In genomic region chr3:27719306-27720003, GRCh38 we compare ENCODE assay signal across 20 cellular contexts. TPM values are rescaled to one million over a fixed set of nuclear protein-coding genes. Genes with fewer than 3 reads are reported as not detected.
DNase-seq lines count a peak whose midpoint lies in the region; ATAC-seq and TF ChIP-seq lines count a peak whose summit lies in the region.
"Had no signal": no experiment of that assay in that cellular context is flagged by ENCODE, and none has a peak within 500 bp of the region (broad histone marks: within the 10 kb centered on the region; RNA-seq: fewer than 3 reads in every experiment).

No MANE protein-coding gene starts in this region.

- peaks cover 38% of the 10 kb centered on the region for H3K4me1 Mint-ChIP-seq in activated T-cell treated with anti-CD3 and anti-CD28 coated beads, Interleukin-2, amount 50 U/mL, for 4 hours (ENCODE audit: low read depth)
- H3K4me1 Mint-ChIP-seq in T-helper 17 cell = peaks cover 32% of the 10 kb centered on the region
- H3K4me1 Mint-ChIP-seq in endodermal cell = peaks cover 61% of the 10 kb centered on the region
- H3K4me1 Mint-ChIP-seq in stimulated activated effector memory CD8-positive, alpha-beta T cell treated with anti-CD3 and anti-CD28 coated beads, Interleukin-12 subunit alpha, Interleukin-12 subunit beta, amount 100 ng/mL, for 72 hours = peaks cover 66% of the 10 kb centered on the region
- no peaks in the 10 kb centered on the region for H3K4me1 Mint-ChIP-seq in MCF 10A (ENCODE audit: insufficient read depth, unreplicated experiment)

- no TSS peak for BruUV-seq in MCF 10A (replicated peaks; lab: Mats Ljungman, UMichigan)

- H3K9me3 Mint-ChIP-seq in activated T-cell treated with anti-CD3 and anti-CD28 coated beads, Interleukin-2, amount 50 U/mL, for 4 hours = no peaks in the 10 kb centered on the region
- H3K9me3 Mint-ChIP-seq in endodermal cell (no peaks in the 10 kb centered on the region), MCF 10A (ENCODE audit: unreplicated experiment) (no peaks in the 10 kb centered on the region)
- no peaks in the 10 kb centered on the region for H3K9me3 Mint-ChIP-seq in stimulated activated effector memory CD8-positive, alpha-beta T cell treated with anti-CD3 and anti-CD28 coated beads, Interleukin-12 subunit alpha, Interleukin-12 subunit beta, amount 100 ng/mL, for 72 hours
- H3K9me3 Mint-ChIP-seq: mesothelial cell of epicardium had no signal

- H3K36me3 ChIP-seq in endodermal cell (ENCODE audit: control insufficient read depth, insufficient read depth, low read length) = peaks cover 48% of the 10 kb centered on the region
- no peaks in the 10 kb centered on the region for H3K36me3 ChIP-seq in esophagus muscularis mucosa
- no peaks in the 10 kb centered on the region for H3K36me3 ChIP-seq in mucosa of descending colon (ENCODE audit: low read depth)
- H3K36me3 ChIP-seq: MG63, neutrophil had no signal

- WGBS in endodermal cell (ENCODE audit: insufficient coverage in 1 of 2, insufficient read length in 1 of 2), 2 experiments = 25 to 36% methylated on average over 3 to 6 of the region's 6 CpGs
- 55% methylated on average over 6 of the region's 6 CpGs for WGBS in esophagus muscularis mucosa

- no peak for ATAC-seq in activated T-cell treated with anti-CD3 and anti-CD28 coated beads, Interleukin-2, amount 50 U/mL, for 4 hours
- ATAC-seq in T-helper 17 cell = no peak
- no peak for ATAC-seq in stimulated activated effector memory CD8-positive, alpha-beta T cell treated with anti-CD3 and anti-CD28 coated beads, Interleukin-12 subunit alpha, Interleukin-12 subunit beta, amount 100 ng/mL, for 72 hours
- ATAC-seq in mucosa of descending colon = no peak
- ATAC-seq: esophagus mucosa, left lobe of liver had no signal

- H3K4me3 Mint-ChIP-seq in activated T-cell treated with anti-CD3 and anti-CD28 coated beads, Interleukin-2, amount 50 U/mL, for 4 hours = peak overlapping the region; percentile 71
- H3K4me3 Mint-ChIP-seq in T-helper 17 cell (peak overlapping the region; percentile 25), endodermal cell (peak overlapping the region; percentile 99), MCF 10A (ENCODE audit: unreplicated experiment) (no peak overlapping the region)
- H3K4me3 Mint-ChIP-seq in stimulated activated effector memory CD8-positive, alpha-beta T cell treated with anti-CD3 and anti-CD28 coated beads, Interleukin-12 subunit alpha, Interleukin-12 subunit beta, amount 100 ng/mL, for 72 hours = peak overlapping the region; percentile 95
- H3K4me3 Mint-ChIP-seq: mesothelial cell of epicardium had no signal

- DNase-seq in activated T-cell treated with anti-CD3 and anti-CD28 coated beads, Interleukin-2, amount 50 U/mL, for 4 hours = no peak
- DNase-seq in activated T-cell treated with anti-CD3 and anti-CD28 coated beads for 4 hours (no peak), T-helper 17 cell (no peak), endodermal cell (no peak), MCF 10A (ENCODE audit: unreplicated experiment) (no peak), esophagus muscularis mucosa (ENCODE audit: extremely low spot score) (no peak), mucosa of descending colon (no peak)
- DNase-seq in stimulated activated effector memory CD8-positive, alpha-beta T cell treated with anti-CD3 and anti-CD28 coated beads, Interleukin-12 subunit alpha, Interleukin-12 subunit beta, amount 100 ng/mL, for 72 hours (ENCODE audit: low spot score in 2 of 2) = peak in 1 of 2 donors; percentile 56
- DNase-seq: DMS79 treated with DMSO at 0.1 percent for 48 hours, GM23248, MG63, NCI-H1436 treated with DMSO at 0.1 percent for 48 hours, NCI-H526 had no signal

- no peak for TF ChIP-seq EP300 in esophagus muscularis mucosa (IDR thresholded peaks at IDR 0.05)

- H3K27ac Mint-ChIP-seq in T-helper 17 cell = no peak overlapping the region
- H3K27ac Mint-ChIP-seq in endodermal cell = peak overlapping the region; percentile 97
- peak overlapping the region; percentile 98 for H3K27ac Mint-ChIP-seq in stimulated activated effector memory CD8-positive, alpha-beta T cell treated with anti-CD3 and anti-CD28 coated beads, Interleukin-12 subunit alpha, Interleukin-12 subunit beta, amount 100 ng/mL, for 72 hours
- H3K27ac Mint-ChIP-seq in MCF 10A (ENCODE audit: low read depth, unreplicated experiment) = no peak overlapping the region
- H3K27ac Mint-ChIP-seq: mesothelial cell of epicardium had no signal

- H3K9ac ChIP-seq in endodermal cell (ENCODE audit: extremely low read depth, low read length, poor library complexity, severe bottlenecking) = peak overlapping the region; percentile 96
- H3K9ac ChIP-seq: GM23248 had no signal

- H3K27me3 ChIP-seq in endodermal cell (ENCODE audit: control insufficient read depth, insufficient read depth, low read length, poor library complexity, severe bottlenecking) (peaks cover 12% of the 10 kb centered on the region), esophagus muscularis mucosa (peaks cover 0 to 95% (median 65%) of the 10 kb centered on the region in 4 donors)
- H3K27me3 ChIP-seq: MG63 had no signal

- no peak for TF ChIP-seq POLR2A in esophagus muscularis mucosa (IDR thresholded peaks at IDR 0.05; ENCODE audit: low read depth)

- CTCF ChIA-PET in MCF 10A (lab: Yijun Ruan, JAX) = interaction anchor here (0.6 to 4.7 kb wide), 14 partner anchors 7 to 617 kb away, joined by 3 to 70 read pairs (median 4); no protein-coding TSS in a partner anchor

- H3K9me3 ChIP-seq in T-helper 17 cell (ENCODE audit: control insufficient read depth, low read length, poor library complexity, severe bottlenecking) (peaks cover 3% of the 10 kb centered on the region), endodermal cell (ENCODE audit: control insufficient read depth, low read length) (no peaks in the 10 kb centered on the region), esophagus muscularis mucosa (no peaks in the 10 kb centered on the region), mucosa of descending colon (no peaks in the 10 kb centered on the region)
- H3K9me3 ChIP-seq: MG63, neutrophil had no signal

- H3K4me1 ChIP-seq in endodermal cell (ENCODE audit: control insufficient read depth, insufficient read depth, low read length) = no peaks in the 10 kb centered on the region
- H3K4me1 ChIP-seq in esophagus muscularis mucosa = peaks cover 41 to 50% (median 47%) of the 10 kb centered on the region in 4 donors
- H3K4me1 ChIP-seq in mucosa of descending colon (ENCODE audit: low read depth) = peaks cover 27% of the 10 kb centered on the region

- H3K27me3 Mint-ChIP-seq in activated T-cell treated with anti-CD3 and anti-CD28 coated beads, Interleukin-2, amount 50 U/mL, for 4 hours (ENCODE audit: low read depth) = peaks cover 52% of the 10 kb centered on the region
- H3K27me3 Mint-ChIP-seq in T-helper 17 cell (peaks cover 86% of the 10 kb centered on the region), endodermal cell (ENCODE audit: insufficient read depth) (peaks cover 16% of the 10 kb centered on the region), MCF 10A (ENCODE audit: insufficient read depth, unreplicated experiment) (no peaks in the 10 kb centered on the region)

- H3K27ac ChIP-seq in endodermal cell (ENCODE audit: low read depth, low read length) (no peak overlapping the region), esophagus muscularis mucosa (replicated peaks in 1 of 4) (no peak overlapping the region)
- H3K27ac ChIP-seq: C4-2B, GM23248, neutrophil had no signal

- peaks cover 5% of the 10 kb centered on the region for H3K36me3 Mint-ChIP-seq in activated T-cell treated with anti-CD3 and anti-CD28 coated beads, Interleukin-2, amount 50 U/mL, for 4 hours (ENCODE audit: insufficient read depth)
- H3K36me3 Mint-ChIP-seq in T-helper 17 cell (ENCODE audit: low read depth) = no peaks in the 10 kb centered on the region
- H3K36me3 Mint-ChIP-seq in endodermal cell (ENCODE audit: low read depth) = peaks cover 48% of the 10 kb centered on the region
- peaks cover 82% of the 10 kb centered on the region for H3K36me3 Mint-ChIP-seq in stimulated activated effector memory CD8-positive, alpha-beta T cell treated with anti-CD3 and anti-CD28 coated beads, Interleukin-12 subunit alpha, Interleukin-12 subunit beta, amount 100 ng/mL, for 72 hours
- H3K36me3 Mint-ChIP-seq in MCF 10A (ENCODE audit: insufficient read depth, unreplicated experiment) = no peaks in the 10 kb centered on the region
- H3K36me3 Mint-ChIP-seq: mesothelial cell of epicardium had no signal

- peak; percentile 21 for TF ChIP-seq CTCF in endodermal cell (conservative IDR thresholded peaks at IDR 0.05)
- no peak for TF ChIP-seq CTCF in MCF 10A (IDR thresholded peaks at IDR 0.05; ENCODE audit: unreplicated experiment)
- no peak for TF ChIP-seq CTCF in esophagus muscularis mucosa (IDR thresholded peaks at IDR 0.05)
- no peak for TF ChIP-seq CTCF in mucosa of descending colon (IDR thresholded peaks at IDR 0.05)

- H3K4me3 ChIP-seq in endodermal cell (ENCODE audit: low read length) = peak overlapping the region; percentile 90
- H3K4me3 ChIP-seq in esophagus muscularis mucosa = no peak overlapping the region
- no peak overlapping the region for H3K4me3 ChIP-seq in mucosa of descending colon
- H3K4me3 ChIP-seq: GM23248, MG63 had no signal

- POLR2A ChIA-PET in MCF 10A (lab: Yijun Ruan, JAX) = interaction anchor here (0.5 to 2.4 kb wide), 5 partner anchors 35 to 620 kb away, joined by 3 to 21 read pairs (median 4); no protein-coding TSS in a partner anchor

- intact Hi-C loops in MCF 10A (cut with micrococcal nuclease) (no loop called here), esophagus muscularis mucosa (cut with DNase I) (no loop called here), mucosa of descending colon (cut with DNase I, micrococcal nuclease) (loop anchor here in 1 of 2 donors (10.0 kb wide), 1 partner anchor 615 kb away; no protein-coding TSS in a partner anchor)

RNA-seq across cellular contexts. Expression of gene EOMES, which starts 2.7 kb away (rescaled TPM):
- 1 to 10 TPM; 2.7 to 7.3 (median 6.1) TPM for total RNA-seq in activated T-cell treated with anti-CD3 and anti-CD28 coated beads, Interleukin-2, amount 50 U/mL, for 4 hours
- total RNA-seq in T-helper 17 cell (1 to 10 TPM in 1 of 2 donors, under 1 TPM in 1; 0.55 to 1.1 TPM), endodermal cell (100 to 1,000 TPM; 182 to 283 TPM), MCF 10A (2022) (0.74 and 1.3 TPM in 2 replicates), esophagus muscularis mucosa (under 1 TPM in 1 of 4 donors, not detected in 3; 0.17 TPM), mucosa of descending colon (under 1 TPM in 2 of 3 donors, not detected in 1; 0.32 to 0.46 TPM)
- 35.9 TPM for polyA plus RNA-seq in endodermal cell (2013, experiment 1 of 2)
- polyA plus RNA-seq in endodermal cell (2013, experiment 2 of 2) = 48.4 TPM
- total RNA-seq: cardiac septum, mesothelial cell of epicardium, renal cortical epithelial cell had no signal
- polyA plus RNA-seq: GM23248 had no signal

Comparison
In these comparisons a context has a peak if more than half of its experiments do, and no peak if none do; other contexts are left out.
1. H3K27ac Mint-ChIP-seq: peak in endodermal cell (single experiment) and stimulated activated effector memory CD8-positive, alpha-beta T cell treated with anti-CD3 and anti-CD28 coated beads, Interleukin-12 subunit alpha, Interleukin-12 subunit beta, amount 100 ng/mL, for 72 hours (single experiment); none in T-helper 17 cell (single experiment) and MCF 10A (single experiment).
2. RNA of gene EOMES, which starts 2.7 kb away (total RNA-seq): 182 to 283 TPM in endodermal cell; 2.7 to 7.3 TPM in activated T-cell treated with anti-CD3 and anti-CD28 coated beads, Interleukin-2, amount 50 U/mL, for 4 hours, 0.74 to 1.3 TPM in MCF 10A, 0.55 to 1.1 TPM in T-helper 17 cell, 0.32 to 0.46 TPM in mucosa of descending colon and 0.17 TPM in esophagus muscularis mucosa; every median in the first group is over 10 times any median in the second.